In the genomic region with DNA sequence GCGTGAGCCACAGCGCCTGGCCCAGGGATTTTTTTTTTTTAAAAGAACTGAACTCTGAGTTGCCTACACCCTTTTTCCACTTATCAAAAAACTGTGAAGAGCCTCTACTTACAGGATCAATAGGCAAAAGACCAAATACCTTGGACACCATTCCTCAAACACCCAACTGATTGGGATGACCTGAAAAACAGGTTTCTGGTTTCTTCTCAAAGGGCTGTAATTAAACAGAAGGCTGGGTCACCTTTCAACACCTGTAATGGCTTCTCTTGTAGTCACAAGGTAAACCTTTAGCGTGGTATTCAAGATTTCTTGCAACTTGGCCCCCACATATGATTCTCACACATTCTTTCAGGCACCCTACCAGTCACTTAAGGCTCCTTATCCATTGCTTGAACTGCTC, we compare ENCODE assay signal across 21 cellular contexts.
"Had no signal": no experiment of that assay in that cellular context is flagged by ENCODE, and none has a peak within 500 bp of the region (broad histone marks: within the 10 kb centered on the region; RNA-seq: fewer than 3 reads in every experiment).

No MANE protein-coding gene starts in this region.

- H3K27me3 ChIP-seq: adrenal gland, ascending aorta, esophagus squamous epithelium, gastrocnemius medialis, pancreas, tibial artery, uterus had no signal

- H3K4me3 ChIP-seq: adrenal gland, ascending aorta, esophagus squamous epithelium, gastrocnemius medialis, pancreas, tibial artery, uterus had no signal

- H3K36me3 ChIP-seq: adrenal gland, ascending aorta, gastrocnemius medialis, pancreas, tibial artery, uterus had no signal

- H3K27ac ChIP-seq: adrenal gland, ascending aorta, esophagus squamous epithelium, gastrocnemius medialis, pancreas, tibial artery, uterus had no signal

- H3K36me3 Mint-ChIP-seq: activated naive CD4-positive, alpha-beta T cell treated with anti-CD3 and anti-CD28 coated beads, Interleukin-2, amount 50 U/mL, for 72 hours; memory B cell; natural killer cell treated with Interleukin-12 subunit alpha and Interleukin-12 subunit beta and Interleukin-15 and Interleukin-18, amount 100 ng/mL, for 72 hours; stimulated activated effector memory CD8-positive, alpha-beta T cell treated with anti-CD3 and anti-CD28 coated beads, Interleukin-12 subunit alpha, Interleukin-12 subunit beta, amount 100 ng/mL, for 72 hours had no signal

- H3K4me3 Mint-ChIP-seq: activated T-cell treated with anti-CD3 and anti-CD28 coated beads, Interleukin-2, amount 50 U/mL, for 24 hours; activated T-helper 17 cell treated with anti-CD3 and anti-CD28 coated beads, Interleukin-2, amount 50 U/mL, for 72 hours; central memory CD8-positive, alpha-beta T cell; effector memory CD8-positive, alpha-beta T cell; memory B cell; natural killer cell treated with Interleukin-12 subunit alpha and Interleukin-12 subunit beta and Interleukin-15 and Interleukin-18, amount 100 ng/mL, for 72 hours; stimulated activated effector memory CD8-positive, alpha-beta T cell treated with anti-CD3 and anti-CD28 coated beads, Interleukin-12 subunit alpha, Interleukin-12 subunit beta, amount 100 ng/mL, for 72 hours; stimulated activated naive CD8-positive, alpha-beta T cell treated with anti-CD3 and anti-CD28 coated beads, Interleukin-15, amount 100 ng/mL, for 72 hours had no signal

- H3K4me1 Mint-ChIP-seq: activated T-helper 17 cell treated with anti-CD3 and anti-CD28 coated beads, Interleukin-2, amount 50 U/mL, for 72 hours; central memory CD8-positive, alpha-beta T cell; memory B cell; stimulated activated effector memory CD8-positive, alpha-beta T cell treated with anti-CD3 and anti-CD28 coated beads, Interleukin-12 subunit alpha, Interleukin-12 subunit beta, amount 100 ng/mL, for 72 hours; stimulated activated naive CD8-positive, alpha-beta T cell treated with anti-CD3 and anti-CD28 coated beads, Interleukin-15, amount 100 ng/mL, for 72 hours had no signal

- H3K27me3 Mint-ChIP-seq: activated T-cell treated with anti-CD3 and anti-CD28 coated beads, Interleukin-2, amount 50 U/mL, for 24 hours; activated T-helper 17 cell treated with anti-CD3 and anti-CD28 coated beads, Interleukin-2, amount 50 U/mL, for 72 hours; central memory CD8-positive, alpha-beta T cell; effector memory CD8-positive, alpha-beta T cell; memory B cell; natural killer cell treated with Interleukin-12 subunit alpha and Interleukin-12 subunit beta and Interleukin-15 and Interleukin-18, amount 100 ng/mL, for 72 hours; stimulated activated naive CD8-positive, alpha-beta T cell treated with anti-CD3 and anti-CD28 coated beads, Interleukin-15, amount 100 ng/mL, for 72 hours had no signal

- H3K4me1 ChIP-seq: ascending aorta, pancreas, uterus had no signal

- H3K9me3 ChIP-seq: adrenal gland, ascending aorta, esophagus squamous epithelium, gastrocnemius medialis, pancreas, tibial artery, uterus had no signal

- H3K9me3 Mint-ChIP-seq: activated naive CD4-positive, alpha-beta T cell treated with anti-CD3 and anti-CD28 coated beads, Interleukin-2, amount 50 U/mL, for 72 hours; activated T-cell treated with anti-CD3 and anti-CD28 coated beads, Interleukin-2, amount 50 U/mL, for 24 hours; activated T-helper 17 cell treated with anti-CD3 and anti-CD28 coated beads, Interleukin-2, amount 50 U/mL, for 72 hours; central memory CD8-positive, alpha-beta T cell; effector memory CD8-positive, alpha-beta T cell; memory B cell; natural killer cell treated with Interleukin-12 subunit alpha and Interleukin-12 subunit beta and Interleukin-15 and Interleukin-18, amount 100 ng/mL, for 72 hours; stimulated activated effector memory CD8-positive, alpha-beta T cell treated with anti-CD3 and anti-CD28 coated beads, Interleukin-12 subunit alpha, Interleukin-12 subunit beta, amount 100 ng/mL, for 72 hours; stimulated activated naive CD8-positive, alpha-beta T cell treated with anti-CD3 and anti-CD28 coated beads, Interleukin-15, amount 100 ng/mL, for 72 hours had no signal

- DNase-seq: activated CD8-positive, alpha-beta memory T cell treated with anti-CD3 and anti-CD28 coated beads for 24 hours; activated CD8-positive, alpha-beta memory T cell treated with anti-CD3 and anti-CD28 coated beads, Interleukin-2, amount 50 U/mL, for 4 hours; activated T-cell treated with anti-CD3 and anti-CD28 coated beads, Interleukin-2, amount 50 U/mL, for 24 hours; adrenal gland; effector memory CD8-positive, alpha-beta T cell; esophagus squamous epithelium; gastrocnemius medialis; hypothalamus; left ventricle myocardium superior; pancreas; right cardiac atrium; stimulated activated naive CD8-positive, alpha-beta T cell treated with anti-CD3 and anti-CD28 coated beads, Interleukin-15, amount 100 ng/mL, for 72 hours; tibial artery; uterus had no signal

- H3K27ac Mint-ChIP-seq: activated naive CD4-positive, alpha-beta T cell treated with anti-CD3 and anti-CD28 coated beads, Interleukin-2, amount 50 U/mL, for 72 hours; activated T-cell treated with anti-CD3 and anti-CD28 coated beads, Interleukin-2, amount 50 U/mL, for 24 hours; activated T-helper 17 cell treated with anti-CD3 and anti-CD28 coated beads, Interleukin-2, amount 50 U/mL, for 72 hours; effector memory CD8-positive, alpha-beta T cell; memory B cell; natural killer cell treated with Interleukin-12 subunit alpha and Interleukin-12 subunit beta and Interleukin-15 and Interleukin-18, amount 100 ng/mL, for 72 hours; stimulated activated effector memory CD8-positive, alpha-beta T cell treated with anti-CD3 and anti-CD28 coated beads, Interleukin-12 subunit alpha, Interleukin-12 subunit beta, amount 100 ng/mL, for 72 hours; stimulated activated naive CD8-positive, alpha-beta T cell treated with anti-CD3 and anti-CD28 coated beads, Interleukin-15, amount 100 ng/mL, for 72 hours had no signal

- ATAC-seq: activated naive CD4-positive, alpha-beta T cell treated with anti-CD3 and anti-CD28 coated beads, Interleukin-2, amount 50 U/mL, for 72 hours; activated T-helper 17 cell treated with anti-CD3 and anti-CD28 coated beads, Interleukin-2, amount 50 U/mL, for 72 hours; effector memory CD8-positive, alpha-beta T cell; gastrocnemius medialis; left ventricle myocardium superior; natural killer cell treated with Interleukin-12 subunit alpha and Interleukin-12 subunit beta and Interleukin-15 and Interleukin-18, amount 100 ng/mL, for 72 hours; stimulated activated effector memory CD8-positive, alpha-beta T cell treated with anti-CD3 and anti-CD28 coated beads, Interleukin-12 subunit alpha, Interleukin-12 subunit beta, amount 100 ng/mL, for 72 hours; stimulated activated naive CD8-positive, alpha-beta T cell treated with anti-CD3 and anti-CD28 coated beads, Interleukin-15, amount 100 ng/mL, for 72 hours had no signal
